Comparison of ENCODE assay signal across 17 cellular contexts in the genomic region with DNA sequence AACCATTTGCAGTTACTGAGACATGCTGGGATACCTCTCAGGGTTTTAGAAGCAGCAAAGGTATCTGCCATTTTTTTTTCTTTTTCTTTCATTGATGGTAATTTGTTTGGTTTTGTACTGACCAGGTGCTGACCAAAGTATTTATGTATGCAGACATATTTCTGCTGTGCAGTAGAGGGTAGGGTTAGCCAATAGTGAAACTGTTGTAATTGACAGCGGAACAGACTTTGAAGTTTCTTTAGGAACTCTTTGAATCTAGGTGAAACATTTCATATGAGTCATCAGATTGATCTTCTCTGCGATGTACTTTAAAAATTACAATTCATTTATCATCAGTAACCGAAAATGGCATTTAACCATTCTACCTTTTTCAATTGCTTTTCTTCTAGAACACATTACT.
DNase-seq lines count a peak whose midpoint lies in the region; ATAC-seq and TF ChIP-seq lines count a peak whose summit lies in the region.
"Had no signal": no experiment of that assay in that cellular context is flagged by ENCODE, and none has a peak within 500 bp of the region (broad histone marks: within the 10 kb centered on the region; RNA-seq: fewer than 3 reads in every experiment).

No MANE protein-coding gene starts in this region.

- peak overlapping the region; percentile 44; the same call in 1 of the 2 replicates for H3K27ac ChIP-seq in Panc1 (ENCODE audit: low read length)
- H3K27ac ChIP-seq: Peyer's patch had no signal

- no peaks in the 10 kb centered on the region for H3K9me3 ChIP-seq in Panc1 (ENCODE audit: control insufficient read depth, insufficient read depth, low read depth, low read length)
- H3K9me3 ChIP-seq: HAP-1, Peyer's patch had no signal

- peak; percentile 52 to 60 for ATAC-seq in activated CD4-positive, CD25-positive, alpha-beta regulatory T cell treated with anti-CD3 and anti-CD28 coated beads, Interleukin-2, amount 50 U/mL, for 24 hours
- peak; percentile 46 for ATAC-seq in HG02610 (IDR thresholded peaks at IDR 0.05; ENCODE audit: unreplicated experiment)
- ATAC-seq in Panc1, result no peak
- ATAC-seq: CD8-positive, alpha-beta T cell; Right ventricle myocardium inferior had no signal

- H3K4me3 ChIP-seq in Panc1 (ENCODE audit: low read depth in 2 of 2, low read length in 2 of 2), result no peak overlapping the region
- H3K4me3 ChIP-seq: HAP-1, MG63, Peyer's patch had no signal

- TF ChIP-seq CTCF in Panc1 (IDR thresholded peaks at IDR 0.05), result no peak

- intact Hi-C loops in Panc1 (cut with micrococcal nuclease; ENCODE audit: unreplicated experiment), result no loop called here

- DNase-seq in activated CD4-positive, CD25-positive, alpha-beta regulatory T cell treated with anti-CD3 and anti-CD28 coated beads, Interleukin-2, amount 50 U/mL, for 72 hours, result no peak
- DNase-seq in Panc1 (ENCODE audit: low read depth, low spot score) (no peak), iris pigment epithelial cell (ENCODE audit: low read depth) (peak; percentile 46), Kasumi-1 (lab: John Stamatoyannopoulos, UW) (no peak), EL (no peak), NCI-H2227 treated with DMSO at 0.1 percent for 48 hours (lab: John Stamatoyannopoulos, UW) (no peak)
- DNase-seq: 8988T; CD8-positive, alpha-beta T cell; DMS53; Karpas-422; MG63; NCI-H2081; Peyer's patch had no signal

- CTCF ChIA-PET in Panc1 (lab: Charles Lee), result no interaction called here

- H3K4me1 ChIP-seq in Panc1 (ENCODE audit: control insufficient read depth, insufficient read depth, low read length), result no peaks in the 10 kb centered on the region; the same call in 1 of the 2 replicates
- H3K4me1 ChIP-seq: HAP-1, Peyer's patch had no signal

- no peaks in the 10 kb centered on the region for H3K27me3 ChIP-seq in Panc1 (ENCODE audit: control insufficient read depth, insufficient read depth, low read length)
- H3K27me3 ChIP-seq: MG63, Peyer's patch had no signal

- BruUV-seq in Panc1 (replicated peaks; lab: Mats Ljungman, UMichigan), result no TSS peak

- in situ Hi-C loops in Panc1 (cut with HindIII; ENCODE audit: low pct_unique_long_range_greater_than_20kb, low sequenced_read_pairs), result no loop called here

- H3K36me3 ChIP-seq in Panc1 (ENCODE audit: control insufficient read depth, insufficient read depth, low read length), result no peaks in the 10 kb centered on the region; the same call in 1 of the 2 replicates
- H3K36me3 ChIP-seq: HAP-1, MG63, Peyer's patch had no signal

- POLR2A ChIA-PET in Panc1 (lab: Charles Lee), result no interaction called here
